12 cellular contexts compared by ENCODE assay signal in genomic region chr2:151237422-151238012, GRCh38. TPM values are rescaled to one million over a fixed set of nuclear protein-coding genes. Genes with fewer than 3 reads are reported as not detected.
DNase-seq lines count a peak whose midpoint lies in the region; ATAC-seq, FAIRE-seq and TF ChIP-seq lines count a peak whose summit lies in the region.
"Had no signal": no experiment of that assay in that cellular context is flagged by ENCODE, and none has a peak within 500 bp of the region (broad histone marks: within the 10 kb centered on the region; RNA-seq: fewer than 3 reads in every experiment).

No MANE protein-coding gene starts in this region.

- no peak overlapping the region for H3K4me3 Mint-ChIP-seq in activated T-helper 17 cell treated with anti-CD3 and anti-CD28 coated beads, Interleukin-2, amount 50 U/mL, for 72 hours

- no peaks in the 10 kb centered on the region for H3K4me1 Mint-ChIP-seq in activated T-helper 17 cell treated with anti-CD3 and anti-CD28 coated beads, Interleukin-2, amount 50 U/mL, for 72 hours

- H3K4me3 ChIP-seq in WERI-Rb-1 (ENCODE audit: low read depth, low read length) = no peak overlapping the region
- H3K4me3 ChIP-seq: tibial nerve had no signal

- DNase-seq in NCI-H748 (lab: John Stamatoyannopoulos, UW; ENCODE audit: unreplicated experiment) = peak; percentile 31
- DNase-seq in NCI-H748 treated with DMSO at 0.1 percent for 48 hours (lab: John Stamatoyannopoulos, UW) = no peak
- DNase-seq in GM12891 (ENCODE audit: insufficient read length, low spot score) = no peak
- peak; percentile 62 for DNase-seq in islet precursor cell
- no peak for DNase-seq in WERI-Rb-1
- no peak for DNase-seq in germinal center (ENCODE audit: low spot score)
- DNase-seq: ACHN, SW 1271 had no signal

- H3K27me3 ChIP-seq in WERI-Rb-1 (ENCODE audit: insufficient read depth, low read depth, severe bottlenecking) = no peaks in the 10 kb centered on the region
- H3K27me3 ChIP-seq: tibial nerve had no signal

- no peaks in the 10 kb centered on the region for H3K36me3 ChIP-seq in WERI-Rb-1
- H3K36me3 ChIP-seq: tibial nerve had no signal

- peak; percentile 76 for ATAC-seq in activated T-helper 17 cell treated with anti-CD3 and anti-CD28 coated beads, Interleukin-2, amount 50 U/mL, for 72 hours (replicated peaks)
- no peak for ATAC-seq in HG03159 (IDR thresholded peaks at IDR 0.05; ENCODE audit: unreplicated experiment)

- no peak overlapping the region for H3K27ac Mint-ChIP-seq in activated T-helper 17 cell treated with anti-CD3 and anti-CD28 coated beads, Interleukin-2, amount 50 U/mL, for 72 hours

- H3K27me3 Mint-ChIP-seq in activated T-helper 17 cell treated with anti-CD3 and anti-CD28 coated beads, Interleukin-2, amount 50 U/mL, for 72 hours = peaks cover 3% of the 10 kb centered on the region

- no peaks in the 10 kb centered on the region for H3K36me3 Mint-ChIP-seq in activated T-helper 17 cell treated with anti-CD3 and anti-CD28 coated beads, Interleukin-2, amount 50 U/mL, for 72 hours (ENCODE audit: low read depth)

- no peak for TF ChIP-seq CTCF in WERI-Rb-1 (IDR thresholded peaks at IDR 0.05; ENCODE audit: low read depth, low read length)

- no peaks in the 10 kb centered on the region for H3K9me3 ChIP-seq in WERI-Rb-1 (ENCODE audit: severe bottlenecking)

- no peak overlapping the region for H3K27ac ChIP-seq in WERI-Rb-1
- H3K27ac ChIP-seq: tibial nerve had no signal

- TF ChIP-seq POLR2A in GM12891 (IDR thresholded peaks at IDR 0.05; ENCODE audit: low read depth, low read length) = no peak

- peak; percentile 47 for FAIRE-seq in GM12891 (lab: Jason Lieb, UNC)
- FAIRE-seq: endometrium had no signal

- H3K9me3 Mint-ChIP-seq in activated T-helper 17 cell treated with anti-CD3 and anti-CD28 coated beads, Interleukin-2, amount 50 U/mL, for 72 hours = no peaks in the 10 kb centered on the region

TF ChIP-seq in GM12891, 5 proteins besides CTCF, POLR2A, EP300 and RAD21:
- no peak for TF ChIP-seq PAX5 (IDR thresholded peaks at IDR 0.05; ENCODE audit: insufficient read depth, low read length, severe bottlenecking)
- TF ChIP-seq SPI1 (IDR thresholded peaks at IDR 0.05; ENCODE audit: low read depth, low read length) = no peak
- TF ChIP-seq POLR2AphosphoS5 (IDR thresholded peaks at IDR 0.05; ENCODE audit: low read depth, low read length) = no peak

RNA-seq across cellular contexts. Expression of gene RBM43, which starts 24.1 kb away (rescaled TPM):
- 3.4 TPM for polyA plus RNA-seq in GM12891 (2012; ENCODE audit: low read depth, missing spikeins)
- 1 to 10 TPM; 2.5 to 2.9 TPM for total RNA-seq in activated T-helper 17 cell treated with anti-CD3 and anti-CD28 coated beads, Interleukin-2, amount 50 U/mL, for 72 hours

RNA-seq across cellular contexts. Expression of gene NMI, which starts 52.0 kb away (rescaled TPM):
- 41.4 TPM for polyA plus RNA-seq in GM12891 (2012; ENCODE audit: low read depth, missing spikeins)
- total RNA-seq in activated T-helper 17 cell treated with anti-CD3 and anti-CD28 coated beads, Interleukin-2, amount 50 U/mL, for 72 hours = 10 to 100 TPM; 15.1 to 24.1 TPM

Comparison
In these comparisons a context has a peak if more than half of its experiments do, and no peak if none do; other contexts are left out.
1. DNase-seq: peak in NCI-H748 (single experiment) and islet precursor cell (single experiment); none in NCI-H748 treated with DMSO at 0.1 percent for 48 hours (single experiment), GM12891 (single experiment), WERI-Rb-1 (single experiment) and germinal center (single experiment).